Comparison of ENCODE assay signal across 10 cellular contexts in the genomic region with DNA sequence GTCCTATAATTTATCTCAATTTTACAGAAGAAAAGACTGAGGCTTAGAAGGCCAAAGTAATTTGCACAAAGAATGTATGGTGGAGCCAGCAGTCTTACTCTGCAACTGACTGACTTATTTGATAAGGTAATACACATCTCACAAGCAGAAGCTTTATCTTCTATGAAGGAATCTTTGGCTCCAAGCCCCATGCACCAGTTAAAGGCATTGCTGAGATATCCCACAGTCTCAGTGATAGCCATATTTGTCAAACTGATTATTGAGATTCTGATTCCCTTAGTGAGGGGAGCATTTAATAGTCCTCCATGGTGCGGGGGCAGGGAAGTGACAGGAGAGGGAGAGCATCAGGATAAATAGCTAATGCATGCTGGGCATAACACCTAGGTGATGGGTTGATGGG.
"Had no signal": no experiment of that assay in that cellular context is flagged by ENCODE, and none has a peak within 500 bp of the region (broad histone marks: within the 10 kb centered on the region; RNA-seq: fewer than 3 reads in every experiment).

No MANE protein-coding gene starts in this region.

- H3K27ac Mint-ChIP-seq: GM23338, H9, HFFc6 had no signal

- ATAC-seq: GM23338, HCT116 had no signal

- DNase-seq: GM23248, GOT3, H7, H9, HCEC 1CT, HFFc6 had no signal

- H3K9ac ChIP-seq: GM23248 had no signal

- H3K4me3 Mint-ChIP-seq: GM23338, H9, HFFc6 had no signal

- H3K9me3 Mint-ChIP-seq: GM23338 had no signal

- H3K4me1 ChIP-seq: HAP-1 had no signal

- FAIRE-seq: H54 had no signal

- H3K4me2 ChIP-seq: GM23338 had no signal

- H3K36me3 ChIP-seq: HAP-1 had no signal

- H3K27ac ChIP-seq: GM23248 had no signal

- H2AFZ ChIP-seq: GM23248, GM23338 had no signal

- H3K9me3 ChIP-seq: HAP-1 had no signal

- H3K4me3 ChIP-seq: GM23248, GM23338, HAP-1 had no signal
